ENCODE assay signal across 1 cellular context in the genomic region with DNA sequence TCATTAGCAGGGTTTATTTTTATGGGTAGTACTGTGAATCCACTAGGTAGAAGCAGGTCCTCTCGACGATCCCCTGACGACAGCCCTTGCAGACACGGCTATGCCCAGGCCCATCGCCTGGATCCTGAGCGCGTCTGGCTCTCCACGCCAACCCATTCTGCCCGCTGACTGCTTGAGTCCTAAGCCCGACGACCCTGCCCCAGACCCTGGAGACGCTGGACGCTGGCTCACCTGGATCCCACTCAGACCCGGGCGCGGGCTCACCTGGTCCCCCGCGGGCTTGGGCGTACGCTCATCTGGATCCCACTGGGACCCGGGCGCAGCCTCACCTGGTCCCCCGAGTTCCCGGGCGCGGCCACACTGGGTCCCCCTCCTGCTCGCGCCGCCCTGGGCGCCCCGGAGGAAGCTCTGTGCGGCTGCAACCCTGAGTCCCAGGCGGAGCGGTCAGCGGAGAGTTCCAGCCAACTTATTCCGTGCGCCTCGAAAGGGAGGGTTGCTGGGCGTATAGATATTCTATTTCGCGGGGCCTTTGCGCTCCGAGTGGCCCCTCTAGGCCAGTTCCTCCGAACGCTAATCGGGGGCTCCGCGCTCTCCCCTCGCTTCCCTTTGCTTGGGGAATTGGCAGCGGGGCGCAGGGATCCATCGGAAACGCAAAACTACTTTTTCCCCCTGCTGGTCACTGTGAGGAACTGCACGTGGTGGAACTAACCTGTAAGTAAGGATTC.
TF ChIP-seq lines count a peak whose summit lies in the region.

No MANE protein-coding gene starts in this region.

TF ChIP-seq in HepG2, 621 proteins besides CTCF, POLR2A, EP300 and RAD21 (continued from another document):
- peak; percentile 31; the same call in 1 of the 2 replicates for TF ChIP-seq RXRA (CRISPR knock-in tag; IDR thresholded peaks at IDR 0.05)
- no peak for TF ChIP-seq ZBTB1 (CRISPR knock-in tag; IDR thresholded peaks at IDR 0.05; ENCODE audit: borderline replicate concordance)
- peak; percentile 37; the same call in 1 of the 2 replicates for TF ChIP-seq EED (CRISPR knock-in tag; IDR thresholded peaks at IDR 0.05)
- no peak for TF ChIP-seq PCBP1 (IDR thresholded peaks at IDR 0.05; ENCODE audit: borderline replicate concordance, low read depth, low read length)
- no peak for TF ChIP-seq THYN1 (CRISPR knock-in tag; IDR thresholded peaks at IDR 0.05; ENCODE audit: borderline replicate concordance, low read depth)
- 0 out of 4 replicates have a peak, but pooled peaks of 1 of the 2 experiments have one; percentile 23 for TF ChIP-seq KLF16 (CRISPR knock-in tag; IDR thresholded peaks at IDR 0.05)
- TF ChIP-seq ZNF367 (CRISPR knock-in tag; IDR thresholded peaks at IDR 0.05; ENCODE audit: borderline replicate concordance): no peak
- peak; percentile 40; the same call in 1 of the 2 replicates for TF ChIP-seq ZMYM4 (CRISPR knock-in tag; IDR thresholded peaks at IDR 0.05)
- TF ChIP-seq STAG1 (CRISPR knock-in tag; IDR thresholded peaks at IDR 0.05): peak; percentile 66
- TF ChIP-seq HES4 (CRISPR knock-in tag; IDR thresholded peaks at IDR 0.05; ENCODE audit: borderline replicate concordance): peak; percentile 37; the same call in 1 of the 2 replicates
- peak; percentile 17; the same call in 1 of the 2 replicates for TF ChIP-seq ZNF598 (CRISPR knock-in tag; IDR thresholded peaks at IDR 0.05; ENCODE audit: borderline replicate concordance)
- peak; percentile 40; the same call in 1 of the 2 replicates for TF ChIP-seq ZSCAN25 (CRISPR knock-in tag; IDR thresholded peaks at IDR 0.05)
- 0 out of 2 replicates have a peak, but pooled peaks have one; percentile 44 for TF ChIP-seq ZNF670 (CRISPR knock-in tag; IDR thresholded peaks at IDR 0.05; ENCODE audit: borderline replicate concordance)
- TF ChIP-seq ARNTL (CRISPR knock-in tag; IDR thresholded peaks at IDR 0.05): no peak
- TF ChIP-seq ZNF550 (CRISPR knock-in tag; IDR thresholded peaks at IDR 0.05; ENCODE audit: borderline replicate concordance): no peak
- TF ChIP-seq BHLHE40 (IDR thresholded peaks at IDR 0.05; ENCODE audit: low read length): no peak
- peak; percentile 54 for TF ChIP-seq ASH2L (IDR thresholded peaks at IDR 0.05; ENCODE audit: insufficient read length, low read depth, low read length)
- peak; percentile 38; the same call in 1 of the 2 replicates for TF ChIP-seq ZNF768 (CRISPR knock-in tag; IDR thresholded peaks at IDR 0.05)
- TF ChIP-seq, protein P1, sequence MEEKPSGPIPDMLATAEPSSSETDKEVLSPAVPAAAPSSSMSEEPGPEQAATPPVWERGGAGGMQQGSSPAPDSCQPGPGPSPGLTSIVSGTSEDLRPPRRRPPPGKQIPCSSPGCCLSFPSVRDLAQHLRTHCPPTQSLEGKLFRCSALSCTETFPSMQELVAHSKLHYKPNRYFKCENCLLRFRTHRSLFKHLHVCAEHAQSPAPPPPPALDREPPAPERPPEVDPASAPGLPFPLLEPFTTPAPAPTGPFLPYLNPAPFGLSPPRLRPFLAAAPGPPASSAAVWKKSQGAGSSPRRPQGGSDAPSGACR (CRISPR knock-in tag; IDR thresholded peaks at IDR 0.05): no peak
- TF ChIP-seq ZGPAT (CRISPR knock-in tag; IDR thresholded peaks at IDR 0.05): 0 out of 2 replicates have a peak, but pooled peaks have one; percentile 23
- peak; percentile 29; the same call in 1 of the 2 replicates for TF ChIP-seq GABPB1 (CRISPR knock-in tag; IDR thresholded peaks at IDR 0.05)
- TF ChIP-seq ZFP91 (CRISPR knock-in tag; IDR thresholded peaks at IDR 0.05; ENCODE audit: borderline replicate concordance): peak; percentile 63; the same call in 1 of the 2 replicates
- TF ChIP-seq, protein P2, sequence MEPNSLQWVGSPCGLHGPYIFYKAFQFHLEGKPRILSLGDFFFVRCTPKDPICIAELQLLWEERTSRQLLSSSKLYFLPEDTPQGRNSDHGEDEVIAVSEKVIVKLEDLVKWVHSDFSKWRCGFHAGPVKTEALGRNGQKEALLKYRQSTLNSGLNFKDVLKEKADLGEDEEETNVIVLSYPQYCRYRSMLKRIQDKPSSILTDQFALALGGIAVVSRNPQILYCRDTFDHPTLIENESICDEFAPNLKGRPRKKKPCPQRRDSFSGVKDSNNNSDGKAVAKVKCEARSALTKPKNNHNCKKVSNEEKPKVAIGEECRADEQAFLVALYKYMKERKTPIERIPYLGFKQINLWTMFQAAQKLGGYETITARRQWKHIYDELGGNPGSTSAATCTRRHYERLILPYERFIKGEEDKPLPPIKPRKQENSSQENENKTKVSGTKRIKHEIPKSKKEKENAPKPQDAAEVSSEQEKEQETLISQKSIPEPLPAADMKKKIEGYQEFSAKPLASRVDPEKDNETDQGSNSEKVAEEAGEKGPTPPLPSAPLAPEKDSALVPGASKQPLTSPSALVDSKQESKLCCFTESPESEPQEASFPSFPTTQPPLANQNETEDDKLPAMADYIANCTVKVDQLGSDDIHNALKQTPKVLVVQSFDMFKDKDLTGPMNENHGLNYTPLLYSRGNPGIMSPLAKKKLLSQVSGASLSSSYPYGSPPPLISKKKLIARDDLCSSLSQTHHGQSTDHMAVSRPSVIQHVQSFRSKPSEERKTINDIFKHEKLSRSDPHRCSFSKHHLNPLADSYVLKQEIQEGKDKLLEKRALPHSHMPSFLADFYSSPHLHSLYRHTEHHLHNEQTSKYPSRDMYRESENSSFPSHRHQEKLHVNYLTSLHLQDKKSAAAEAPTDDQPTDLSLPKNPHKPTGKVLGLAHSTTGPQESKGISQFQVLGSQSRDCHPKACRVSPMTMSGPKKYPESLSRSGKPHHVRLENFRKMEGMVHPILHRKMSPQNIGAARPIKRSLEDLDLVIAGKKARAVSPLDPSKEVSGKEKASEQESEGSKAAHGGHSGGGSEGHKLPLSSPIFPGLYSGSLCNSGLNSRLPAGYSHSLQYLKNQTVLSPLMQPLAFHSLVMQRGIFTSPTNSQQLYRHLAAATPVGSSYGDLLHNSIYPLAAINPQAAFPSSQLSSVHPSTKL (CRISPR knock-in tag; IDR thresholded peaks at IDR 0.05): no peak
- no peak for TF ChIP-seq LCORL (IDR thresholded peaks at IDR 0.05)
- 0 out of 2 replicates have a peak, but pooled peaks have one; percentile 30 for TF ChIP-seq LCORL (CRISPR knock-in tag; IDR thresholded peaks at IDR 0.05)
- 0 out of 2 replicates have a peak, but pooled peaks have one; percentile 15 for TF ChIP-seq MAX (IDR thresholded peaks at IDR 0.05)
- peak; percentile 56; the same call in 1 of the 2 replicates for TF ChIP-seq KDM5B (CRISPR knock-in tag; IDR thresholded peaks at IDR 0.05; ENCODE audit: borderline replicate concordance)
- TF ChIP-seq MAZ (IDR thresholded peaks at IDR 0.05; ENCODE audit: borderline replicate concordance, low read depth, low read length): no peak
- TF ChIP-seq MAZ (CRISPR knock-in tag; IDR thresholded peaks at IDR 0.05; ENCODE audit: low read depth): peak; percentile 29; the same call in 1 of the 2 replicates
- TF ChIP-seq ZNF546 (CRISPR knock-in tag; conservative IDR thresholded peaks at IDR 0.05): 0 out of 2 replicates have a peak, but pooled peaks have one; percentile 31
- TF ChIP-seq SP5 (CRISPR knock-in tag; IDR thresholded peaks at IDR 0.05; ENCODE audit: borderline replicate concordance, low read depth): no peak
- TF ChIP-seq ZBTB8A (CRISPR knock-in tag; IDR thresholded peaks at IDR 0.05; ENCODE audit: borderline replicate concordance, low read depth): no peak
- TF ChIP-seq KLF15 (CRISPR knock-in tag; IDR thresholded peaks at IDR 0.05; ENCODE audit: borderline replicate concordance): 0 out of 2 replicates have a peak, but pooled peaks have one; percentile 38
- TF ChIP-seq YEATS4 (CRISPR knock-in tag; IDR thresholded peaks at IDR 0.05; ENCODE audit: borderline replicate concordance): 0 out of 2 replicates have a peak, but pooled peaks have one; percentile 18
- 0 out of 2 replicates have a peak, but pooled peaks have one; percentile 25 for TF ChIP-seq PHF21A (CRISPR knock-in tag; IDR thresholded peaks at IDR 0.05)
- TF ChIP-seq ZNF772 (CRISPR knock-in tag; IDR thresholded peaks at IDR 0.05): peak; percentile 35; the same call in 1 of the 2 replicates
- peak; percentile 9; the same call in 1 of the 2 replicates for TF ChIP-seq TBX2 (CRISPR knock-in tag; IDR thresholded peaks at IDR 0.05; ENCODE audit: borderline replicate concordance)
- no peak for TF ChIP-seq ZKSCAN1 (IDR thresholded peaks at IDR 0.05; ENCODE audit: low read length)
- TF ChIP-seq ZNF572 (CRISPR knock-in tag; IDR thresholded peaks at IDR 0.05): no peak
- TF ChIP-seq KDM6A (CRISPR knock-in tag; IDR thresholded peaks at IDR 0.05; ENCODE audit: low read depth): no peak
